Comparison of ENCODE assay signal across 8 cellular contexts in the genomic region with DNA sequence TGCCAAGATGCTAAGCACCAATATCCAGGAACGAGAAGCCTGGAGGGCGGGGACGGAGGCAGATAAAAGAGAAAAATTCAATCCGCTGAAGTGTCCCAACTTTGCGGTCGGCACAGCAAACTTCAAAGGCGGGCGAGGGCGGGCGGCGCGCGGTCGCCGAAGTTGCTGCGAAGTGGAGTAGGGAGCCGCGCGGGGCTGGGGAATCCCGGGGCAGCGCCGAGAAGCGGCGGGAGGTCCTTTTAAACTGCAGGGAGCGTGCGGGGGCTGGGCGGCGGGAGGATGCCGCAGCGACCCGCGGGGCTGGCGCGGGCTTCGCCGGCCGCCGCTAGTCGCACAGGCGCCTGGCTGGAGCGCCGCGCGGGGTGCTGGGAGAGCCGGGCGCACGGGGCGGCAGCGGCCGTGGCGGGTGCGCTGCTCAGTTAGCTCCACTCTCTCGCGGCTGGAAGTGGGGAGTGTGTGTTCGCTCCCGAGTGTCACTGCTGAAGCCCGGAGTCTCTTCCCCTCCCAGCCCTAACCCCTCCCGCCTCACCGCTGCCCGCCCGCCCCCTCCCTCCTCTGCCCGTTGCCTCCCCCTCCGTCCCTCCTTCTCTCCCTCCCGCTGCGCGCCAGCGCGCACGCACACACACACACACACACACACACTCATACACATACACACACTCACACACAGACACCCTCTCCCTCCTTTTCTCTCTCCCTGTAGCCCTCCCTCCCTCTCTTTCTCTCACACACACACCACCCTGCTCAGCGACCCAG. TPM values are rescaled to one million over a fixed set of nuclear protein-coding genes. Genes with fewer than 3 reads are reported as not detected.
A peak's percentile ranks its signal among the peaks of the same experiment; 100 is the strongest.
DNase-seq lines count a peak whose midpoint lies in the region; ATAC-seq and TF ChIP-seq lines count a peak whose summit lies in the region.

Gene NDNF, minus strand, starts transcription at position 456 of the 756 bp plus-strand sequence. CDS start 26,698 bp downstream, outside the sequence.

- H3K36me3 ChIP-seq in NT2/D1 (ENCODE audit: insufficient read depth, insufficient read length, low read length) (no peaks in the 10 kb centered on the region), parathyroid adenoma (ENCODE audit: control insufficient read depth, insufficient read depth, low read length) (no peaks in the 10 kb centered on the region)

- H3K9ac ChIP-seq in NT2/D1 (ENCODE audit: insufficient read length, low read depth) (peak within 1 kb of the TSS; percentile 70), parathyroid adenoma (no peak within 1 kb of the TSS)

- no peak for TF ChIP-seq CTCF in parathyroid adenoma (IDR thresholded peaks at IDR 0.05)

- peak within 1 kb of the TSS; percentile 86 for H3K4me2 ChIP-seq in parathyroid adenoma (ENCODE audit: low read length)

- ATAC-seq in HG03342 (IDR thresholded peaks at IDR 0.05; ENCODE audit: unreplicated experiment) (no peak), GM18873 (IDR thresholded peaks at IDR 0.05; ENCODE audit: low FRiP score, unreplicated experiment) (no peak)

- H3K79me2 ChIP-seq in parathyroid adenoma = no peaks in the 10 kb centered on the region

- H3K27me3 ChIP-seq in NT2/D1 (ENCODE audit: insufficient read depth, insufficient read length) = peaks cover 48% of the 10 kb centered on the region
- no peaks in the 10 kb centered on the region for H3K27me3 ChIP-seq in parathyroid adenoma (ENCODE audit: control insufficient read depth, insufficient read depth, low read length)

- H2AFZ ChIP-seq in parathyroid adenoma = peak within 1 kb of the TSS; percentile 66

- intact Hi-C loops in cardiac septum (cut with DNase I) = loop anchor here (5.0 kb wide), 1 partner anchor 150 kb away; the partner anchor contains the start of gene PRDM5

- DNase-seq in NCI-H2227 (lab: John Stamatoyannopoulos, UW; ENCODE audit: unreplicated experiment) (peak; percentile 35), NCI-H2227 treated with DMSO at 0.1 percent for 48 hours (lab: John Stamatoyannopoulos, UW) (no peak), NT2/D1 (ENCODE audit: low read depth, low spot score) (no peak), cardiac septum (ENCODE audit: low spot score) (peak; percentile 78)
- peak; percentile 56 for DNase-seq in activated naive CD4-positive, alpha-beta T cell treated with Interleukin-2 at 50 U/mL for 16 hours

- H3K27ac ChIP-seq in parathyroid adenoma = no peak within 1 kb of the TSS

- peak within 1 kb of the TSS; percentile 59 for H3K4me3 ChIP-seq in NT2/D1 (ENCODE audit: insufficient read length, low read depth)
- peak within 1 kb of the TSS; percentile 57 for H3K4me3 ChIP-seq in parathyroid adenoma (ENCODE audit: low read depth, low read length)

- H3K4me1 ChIP-seq in NT2/D1 (ENCODE audit: insufficient read depth, insufficient read length) (no peaks in the 10 kb centered on the region), parathyroid adenoma (no peaks in the 10 kb centered on the region)

- no peaks in the 10 kb centered on the region for H3K9me3 ChIP-seq in NT2/D1 (ENCODE audit: insufficient read depth, low read length)
- H3K9me3 ChIP-seq in parathyroid adenoma (ENCODE audit: control insufficient read depth, low read length) = no peaks in the 10 kb centered on the region

RNA-seq across cellular contexts. Expression of gene NDNF, which starts in this region (rescaled TPM):
- 5.1 TPM for total RNA-seq in cardiac septum

Comparison
In these comparisons a context has a peak if more than half of its experiments do, and no peak if none do; other contexts are left out.
1. DNase-seq: peak in NCI-H2227 (single experiment), activated naive CD4-positive, alpha-beta T cell treated with Interleukin-2 at 50 U/mL for 16 hours (single experiment) and cardiac septum (single experiment); none in NCI-H2227 treated with DMSO at 0.1 percent for 48 hours (single experiment) and NT2/D1 (single experiment).